11 cellular contexts compared by ENCODE assay signal in the genomic region with DNA sequence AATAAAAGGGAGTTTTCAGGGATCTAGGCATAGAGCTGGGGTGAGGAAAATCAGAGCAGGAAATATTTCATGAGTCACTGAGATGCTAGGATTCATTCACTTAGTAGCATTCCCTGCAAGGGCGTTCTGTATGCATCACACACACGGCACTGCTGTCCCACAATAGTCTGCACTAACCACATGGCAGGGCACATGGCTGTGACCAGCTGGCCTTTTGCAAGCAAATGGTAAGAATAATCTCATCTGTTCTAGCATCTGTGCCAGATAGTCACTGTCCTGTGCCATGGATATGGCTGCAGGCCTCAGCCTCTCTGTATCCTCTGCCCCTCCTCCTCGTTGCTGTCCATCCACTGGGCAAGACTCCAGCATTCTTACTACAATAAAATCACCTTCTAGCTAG. TPM values are rescaled to one million over a fixed set of nuclear protein-coding genes. Genes with fewer than 3 reads are reported as not detected.
A peak's percentile ranks its signal among the peaks of the same experiment; 100 is the strongest.
DNase-seq lines count a peak whose midpoint lies in the region; ATAC-seq and TF ChIP-seq lines count a peak whose summit lies in the region.
"Had no signal": no experiment of that assay in that cellular context is flagged by ENCODE, and none has a peak within 500 bp of the region (broad histone marks: within the 10 kb centered on the region; RNA-seq: fewer than 3 reads in every experiment).

No MANE protein-coding gene starts in this region.

- WGBS in psoas muscle, 3 donors: 25 to 46% (median 37%) methylated on average over 3 of the region's 3 CpGs

- H3K4me2 ChIP-seq in fibroblast of lung (ENCODE audit: extremely low read depth, insufficient read depth, low read length): no peak overlapping the region

- TF ChIP-seq CTCF in fibroblast of lung (conservative IDR thresholded peaks at IDR 0.05 in 1 of 2, IDR thresholded peaks at IDR 0.05 in 1 of 2; ENCODE audit: low read depth in 1 of 2, low read length in 2 of 2) (no peak), psoas muscle (IDR thresholded peaks at IDR 0.05) (no peak)

- H4K20me1 ChIP-seq in fibroblast of lung (ENCODE audit: control insufficient read depth, extremely low read depth, insufficient read depth, low read length): no peaks in the 10 kb centered on the region

- H3K27me3 ChIP-seq in fibroblast of lung (ENCODE audit: control insufficient read depth, insufficient read depth, low read length) (no peaks in the 10 kb centered on the region), psoas muscle (ENCODE audit: insufficient read depth in 3 of 3, low read length in 2 of 3) (no peaks in the 10 kb centered on the region)

- no peaks in the 10 kb centered on the region for H3K9me3 ChIP-seq in fibroblast of lung (ENCODE audit: control insufficient read depth, insufficient read depth, low read depth, low read length)
- H3K9me3 ChIP-seq in psoas muscle: no peaks in the 10 kb centered on the region

- no peaks in the 10 kb centered on the region for H3K79me2 ChIP-seq in fibroblast of lung (ENCODE audit: control insufficient read depth, insufficient read depth, low read length)

- DNase-seq in COLO829 (ENCODE audit: low spot score) (peak; percentile 33), RPMI7951 (ENCODE audit: low read depth) (peak; percentile 98), fibroblast of lung (ENCODE audit: low read depth in 2 of 2) (peak; percentile 47 to 94), psoas muscle (peak in 1 of 2 donors; percentile 55), OCI-M2 (lab: John Stamatoyannopoulos, UW; ENCODE audit: unreplicated experiment) (no peak), SIG-M5 treated with dmso at 0.1 percent for 504 hours (lab: John Stamatoyannopoulos, UW; ENCODE audit: unreplicated experiment) (no peak)
- DNase-seq: activated CD4-positive, alpha-beta memory T cell treated with anti-CD3 and anti-CD28 coated beads for 36 hours; MV-4-11; SHP77 had no signal

- H3K27ac ChIP-seq in fibroblast of lung (ENCODE audit: insufficient read depth, low read length) (peak overlapping the region; percentile 49), psoas muscle (no peak overlapping the region)

- no peaks in the 10 kb centered on the region for H3K36me3 ChIP-seq in fibroblast of lung (ENCODE audit: control insufficient read depth, insufficient read depth, low read length)
- H3K36me3 ChIP-seq in psoas muscle (ENCODE audit: insufficient read depth in 1 of 2, low read depth in 1 of 2): no peaks in the 10 kb centered on the region

- no peak overlapping the region for H2AFZ ChIP-seq in fibroblast of lung (ENCODE audit: low read length)

- intact Hi-C loops in psoas muscle (cut with DNase I): no loop called here

- peaks cover 7% of the 10 kb centered on the region for H3K4me1 ChIP-seq in fibroblast of lung (ENCODE audit: control insufficient read depth, extremely low read depth, insufficient read depth, low read length)
- H3K4me1 ChIP-seq in psoas muscle: no peaks in the 10 kb centered on the region

- ATAC-seq in psoas muscle: peak; percentile 39 to 71 (median 56)
- ATAC-seq in HG03196 (IDR thresholded peaks at IDR 0.05; ENCODE audit: unreplicated experiment): no peak
- ATAC-seq in GM19467 (IDR thresholded peaks at IDR 0.05; ENCODE audit: unreplicated experiment): no peak

- no peak overlapping the region for H3K4me3 ChIP-seq in fibroblast of lung (replicated peaks in 1 of 4; ENCODE audit: control extremely low read depth in 1 of 4, insufficient read depth in 1 of 4, low read depth in 3 of 4, low read length in 4 of 4)
- no peak overlapping the region for H3K4me3 ChIP-seq in psoas muscle

- H3K9ac ChIP-seq in fibroblast of lung (ENCODE audit: insufficient read depth, low read length): no peak overlapping the region

RNA-seq across cellular contexts. Expression of gene BOC, which starts 37.8 kb away (rescaled TPM):
- total RNA-seq in RPMI7951 (2014; rRNA removed; shearing (Covaris generic)): 9.6 and 17.3 TPM in 2 replicates
- total RNA-seq in fibroblast of lung (2.1 and 3.9 TPM in 2 replicates), psoas muscle (10 to 100 TPM in 1 of 4 donors, 1 to 10 TPM in 3; 3.6 to 15.4 (median 4.6) TPM)
- polyA plus RNA-seq in fibroblast of lung (4.2 and 4.7 TPM in 2 replicates), psoas muscle (1 to 10 TPM; 1.1 to 3.8 (median 1.8) TPM)
- polyA plus RNA-seq in fibroblast of lung (2012): 5.2 and 5.7 TPM in 2 replicates
- polyA minus RNA-seq in fibroblast of lung (ENCODE audit: low replicate concordance): 4.6 and 22.9 TPM in 2 replicates
- total RNA-seq: activated CD4-positive, alpha-beta memory T cell treated with anti-CD3 and anti-CD28 coated beads for 36 hours had no signal

Comparison
In these comparisons a context has a peak if more than half of its experiments do, and no peak if none do; other contexts are left out.
1. DNase-seq: peak in COLO829 (single experiment), RPMI7951 (single experiment) and fibroblast of lung (2 of 2); none in OCI-M2 (single experiment) and SIG-M5 treated with dmso at 0.1 percent for 504 hours (single experiment).
2. ATAC-seq: peak in psoas muscle (4 of 4); none in HG03196 (single experiment) and GM19467 (single experiment).